In the genomic region with DNA sequence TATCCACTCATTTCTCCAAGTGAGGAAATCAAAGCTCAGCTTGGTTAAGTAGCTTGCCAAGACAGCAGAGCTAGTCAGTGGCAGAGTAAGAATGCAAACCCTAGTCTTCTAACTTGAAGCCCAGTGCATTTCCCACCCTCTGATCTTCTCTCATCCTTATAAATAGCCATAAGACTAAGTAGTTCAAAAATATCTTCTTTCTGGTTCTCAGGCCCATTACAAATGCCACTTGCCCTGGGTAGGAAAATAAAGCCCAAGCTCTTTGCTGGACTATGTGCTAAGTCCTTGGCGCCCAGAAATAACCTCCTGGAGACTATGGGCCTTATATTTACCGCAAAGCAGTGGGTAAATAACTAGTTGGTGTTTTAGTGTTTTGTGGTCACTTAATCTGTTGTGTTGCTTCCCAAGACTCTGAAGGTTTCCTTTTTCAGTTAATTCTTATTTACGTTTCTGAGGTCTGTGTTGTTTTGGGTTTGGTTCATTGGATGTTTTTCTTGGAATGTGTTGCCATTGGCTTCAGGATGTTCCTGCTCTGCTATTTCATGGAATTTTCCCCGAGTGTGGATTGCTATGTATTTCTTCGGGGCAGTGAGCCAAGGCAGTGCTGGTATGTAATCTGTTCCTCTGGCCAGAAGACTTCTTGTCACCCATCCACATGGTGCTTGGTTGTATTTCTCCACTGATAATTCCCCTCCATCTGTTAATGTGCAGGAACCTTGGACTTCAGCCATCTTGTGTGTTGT, we compare ENCODE assay signal across 1 cellular context.
TF ChIP-seq lines count a peak whose summit lies in the region.

No MANE protein-coding gene starts in this region.

TF ChIP-seq in IMR-90, 13 proteins besides CTCF, POLR2A, EP300 and RAD21 (continued from another document):
- TF ChIP-seq BHLHE40 (IDR thresholded peaks at IDR 0.05; ENCODE audit: low read depth, low read length) (no peak), CEBPB (IDR thresholded peaks at IDR 0.05; ENCODE audit: low read depth, low read length) (no peak), RFX5 (IDR thresholded peaks at IDR 0.05; ENCODE audit: low read depth, low read length) (no peak), NFE2L2 (IDR thresholded peaks at IDR 0.05; ENCODE audit: low read depth, low read length) (no peak), MXI1 (IDR thresholded peaks at IDR 0.05; ENCODE audit: borderline replicate concordance, low read depth, low read length) (no peak), CHD1 (IDR thresholded peaks at IDR 0.05; ENCODE audit: low read depth, low read length) (no peak), MAFK (IDR thresholded peaks at IDR 0.05; ENCODE audit: low read depth, low read length) (no peak), MAZ (IDR thresholded peaks at IDR 0.05; ENCODE audit: borderline replicate concordance, low read depth, low read length) (no peak)
- TF ChIP-seq, protein P1, sequence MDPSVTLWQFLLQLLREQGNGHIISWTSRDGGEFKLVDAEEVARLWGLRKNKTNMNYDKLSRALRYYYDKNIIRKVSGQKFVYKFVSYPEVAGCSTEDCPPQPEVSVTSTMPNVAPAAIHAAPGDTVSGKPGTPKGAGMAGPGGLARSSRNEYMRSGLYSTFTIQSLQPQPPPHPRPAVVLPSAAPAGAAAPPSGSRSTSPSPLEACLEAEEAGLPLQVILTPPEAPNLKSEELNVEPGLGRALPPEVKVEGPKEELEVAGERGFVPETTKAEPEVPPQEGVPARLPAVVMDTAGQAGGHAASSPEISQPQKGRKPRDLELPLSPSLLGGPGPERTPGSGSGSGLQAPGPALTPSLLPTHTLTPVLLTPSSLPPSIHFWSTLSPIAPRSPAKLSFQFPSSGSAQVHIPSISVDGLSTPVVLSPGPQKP (IDR thresholded peaks at IDR 0.05; ENCODE audit: borderline replicate concordance, low read depth, low read length), result no peak
TF ChIP-seq in IMR-90: peak in this region for 0.
